In the genomic region with DNA sequence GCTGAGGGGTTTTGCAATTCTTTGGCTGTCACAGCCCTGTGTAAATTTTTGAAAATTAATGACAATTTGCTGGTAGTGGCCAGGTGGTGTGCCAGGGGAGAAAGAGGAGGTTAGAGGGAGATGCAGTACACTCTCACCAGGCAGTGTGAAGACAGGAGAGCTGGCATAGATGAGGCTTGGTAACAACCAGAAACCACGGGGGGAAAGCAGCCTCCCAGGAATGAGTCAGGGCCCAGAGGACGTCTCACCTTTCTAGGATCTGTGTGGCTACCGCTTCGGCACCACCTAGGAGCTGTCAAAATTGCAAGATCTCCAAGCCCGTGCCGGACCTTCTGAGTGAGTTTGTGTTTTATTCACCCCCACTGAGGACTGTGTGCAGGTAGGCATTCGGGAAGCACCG, we compare ENCODE assay signal across 22 cellular contexts.
A peak's percentile ranks its signal among the peaks of the same experiment; 100 is the strongest.
DNase-seq lines count a peak whose midpoint lies in the region; ATAC-seq lines count a peak whose summit lies in the region.
"Had no signal": no experiment of that assay in that cellular context is flagged by ENCODE, and none has a peak within 500 bp of the region (broad histone marks: within the 10 kb centered on the region; RNA-seq: fewer than 3 reads in every experiment).

No MANE protein-coding gene starts in this region.

- peak; percentile 60 for DNase-seq in Daoy (ENCODE audit: low read depth)
- peak; percentile 28 for DNase-seq in ELR (ENCODE audit: low read depth)
- DNase-seq in NCI-H69 (lab: John Stamatoyannopoulos, UW), result peak; percentile 61
- DNase-seq in myocyte (ENCODE audit: low read depth), result peak; percentile 7
- no peak for DNase-seq in stimulated activated CD4-positive, alpha-beta T cell treated with anti-CD3 and anti-CD28 coated beads, Interleukin-15, amount 100 ng/mL, for 24 hours
- DNase-seq: activated CD4-positive, alpha-beta T cell treated with anti-CD3 and anti-CD28 coated beads for 48 hours; C1 segment of cervical spinal cord; colonic mucosa; COR-L47; effector memory CD4-positive, alpha-beta T cell; GF-D8; HFFc6; mesendoderm; NCI-H1105 treated with DMSO at 0.1 percent for 48 hours; NCI-H1930; NCI-H774; Peyer's patch; stimulated activated CD4-positive, alpha-beta T cell treated with anti-CD3 and anti-CD28 coated beads, Interleukin-4, amount 100 ng/mL, for 24 hours; T1000 had no signal

- ATAC-seq in GM19328 (IDR thresholded peaks at IDR 0.05; ENCODE audit: unreplicated experiment), result no peak
- ATAC-seq in HG03196 (IDR thresholded peaks at IDR 0.05; ENCODE audit: unreplicated experiment), result no peak
- ATAC-seq: left lobe of liver had no signal
